In the genomic region with DNA sequence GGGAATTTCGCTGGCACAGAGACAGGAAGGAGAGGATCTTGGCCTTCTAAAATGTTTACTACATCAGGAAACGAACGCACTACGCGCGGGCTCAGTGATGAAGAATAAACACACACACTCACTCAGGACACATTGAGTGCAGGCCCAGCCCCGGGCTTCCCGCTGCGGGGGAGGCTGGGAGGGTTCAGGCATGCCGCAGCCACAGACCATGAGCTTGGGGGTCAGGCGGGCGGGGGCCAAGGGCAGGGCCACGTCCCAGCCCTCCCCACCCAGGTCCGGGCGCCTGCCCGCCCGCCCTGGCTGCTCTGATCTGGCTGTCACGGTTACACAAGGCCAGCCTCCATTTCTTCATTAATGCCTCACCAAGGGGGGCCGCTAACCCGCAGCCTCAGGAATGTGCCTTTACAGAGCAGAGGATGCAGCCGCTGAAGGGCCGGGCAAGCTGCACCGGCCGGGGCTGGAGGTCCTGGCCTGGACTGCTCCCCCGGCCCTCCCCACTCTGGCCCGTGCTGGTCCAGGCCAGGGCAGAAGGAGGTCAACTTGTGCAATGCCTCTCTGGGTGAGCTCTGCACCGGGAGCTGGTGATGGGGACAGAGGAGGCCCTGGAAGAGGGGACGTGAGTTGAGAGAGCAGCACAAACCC, we compare ENCODE assay signal across 9 cellular contexts. TPM values are rescaled to one million over a fixed set of nuclear protein-coding genes. Genes with fewer than 3 reads are reported as not detected.
DNase-seq lines count a peak whose midpoint lies in the region; TF ChIP-seq lines count a peak whose summit lies in the region.
"Had no signal": no experiment of that assay in that cellular context is flagged by ENCODE, and none has a peak within 500 bp of the region (broad histone marks: within the 10 kb centered on the region; RNA-seq: fewer than 3 reads in every experiment).

No MANE protein-coding gene starts in this region.

- H3K4me1 Mint-ChIP-seq in osteocyte (ENCODE audit: unreplicated experiment), result peaks cover 54% of the 10 kb centered on the region

- peaks cover 52% of the 10 kb centered on the region for H3K4me1 ChIP-seq in SJCRH30

- peak overlapping the region; percentile 61 for H3K27ac ChIP-seq in SJCRH30
- H3K27ac ChIP-seq: SK-N-MC had no signal

- H3K9me3 ChIP-seq in SJCRH30 (replicated peaks), result no peaks in the 10 kb centered on the region

- H3K36me3 ChIP-seq in SJCRH30, result no peaks in the 10 kb centered on the region

- H3K9me3 Mint-ChIP-seq in osteocyte (ENCODE audit: unreplicated experiment), result no peaks in the 10 kb centered on the region

- no peak overlapping the region for H3K4me3 Mint-ChIP-seq in osteocyte (ENCODE audit: unreplicated experiment)

- no peak for TF ChIP-seq CTCF in osteocyte (IDR thresholded peaks at IDR 0.05)
- TF ChIP-seq CTCF in GM10266 (IDR thresholded peaks at IDR 0.05; ENCODE audit: control insufficient read depth, insufficient read depth, low read depth, missing control alignments), result no peak

- no peaks in the 10 kb centered on the region for H3K27me3 ChIP-seq in SJCRH30

- no peaks in the 10 kb centered on the region for H3K27me3 Mint-ChIP-seq in osteocyte (ENCODE audit: unreplicated experiment)

- H3K27ac Mint-ChIP-seq in osteocyte (ENCODE audit: unreplicated experiment), result peak overlapping the region; percentile 91

- peak overlapping the region; percentile 38 for H3K4me3 ChIP-seq in SJCRH30
- H3K4me3 ChIP-seq: SK-N-MC had no signal

- H3K36me3 Mint-ChIP-seq in osteocyte (ENCODE audit: unreplicated experiment), result no peaks in the 10 kb centered on the region

- DNase-seq in AG20443 (ENCODE audit: low spot score) (peak; percentile 93), SJCRH30 (peak; percentile 83 to 85), glomerular visceral epithelial cell (ENCODE audit: extremely low spot score) (peak; percentile 83), osteocyte (ENCODE audit: extremely low spot score, unreplicated experiment) (no peak), GM10266 (ENCODE audit: extremely low spot score) (no peak), NCI-H524 treated with DMSO at 0.1 percent for 48 hours (lab: John Stamatoyannopoulos, UW) (no peak), GDM1 (lab: John Stamatoyannopoulos, UW) (no peak), NCI-H2171 (lab: John Stamatoyannopoulos, UW) (no peak)

RNA-seq across cellular contexts. Expression of a gene that starts 41.7 kb away (rescaled TPM):
- 513 and 574 TPM in 2 replicates for total RNA-seq in SJCRH30 (2014; rRNA removed; shearing (Covaris generic))
- 521 and 590 TPM in 2 replicates for total RNA-seq in osteocyte

Comparison
In these comparisons a context has a peak if more than half of its experiments do, and no peak if none do; other contexts are left out.
1. DNase-seq: peak in AG20443 (single experiment), SJCRH30 (2 of 2) and glomerular visceral epithelial cell (single experiment); none in osteocyte (single experiment), GM10266 (single experiment), NCI-H524 treated with DMSO at 0.1 percent for 48 hours (single experiment), GDM1 (single experiment) and NCI-H2171 (single experiment).